In the genomic region with DNA sequence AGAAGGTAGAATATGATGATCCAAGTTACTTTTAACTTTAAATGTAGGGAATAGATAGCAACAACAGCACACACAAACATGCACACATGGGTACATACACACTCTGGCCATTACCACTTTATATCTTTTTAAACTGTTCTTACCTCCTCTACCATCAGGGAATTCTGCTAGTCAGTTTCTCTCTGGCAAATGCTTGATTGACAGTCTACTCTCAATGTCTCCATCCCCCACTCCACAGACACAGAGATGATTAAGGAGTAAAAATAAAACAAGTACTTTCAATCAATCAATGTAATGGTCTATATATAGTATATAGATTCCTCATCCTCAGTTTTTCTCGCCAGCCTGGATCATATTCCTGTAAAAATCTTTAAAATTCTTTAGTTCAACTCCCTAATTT, we compare ENCODE assay signal across 33 cellular contexts.
"Had no signal": no experiment of that assay in that cellular context is flagged by ENCODE, and none has a peak within 500 bp of the region (broad histone marks: within the 10 kb centered on the region; RNA-seq: fewer than 3 reads in every experiment).

No MANE protein-coding gene starts in this region.

- ATAC-seq: activated CD4-positive, alpha-beta T cell treated with anti-CD3 and anti-CD28 coated beads for 36 hours; activated naive CD4-positive, alpha-beta T cell treated with anti-CD3 and anti-CD28 coated beads, Interleukin-2, amount 50 U/mL, for 72 hours; activated T-cell treated with anti-CD3 and anti-CD28 coated beads, Interleukin-2, amount 50 U/mL, for 72 hours; esophagus mucosa; foreskin keratinocyte; gastrocnemius medialis; heart left ventricle; T-helper 17 cell had no signal

- H3K4me3 Mint-ChIP-seq: activated CD4-positive, alpha-beta memory T cell treated with anti-CD3 and anti-CD28 coated beads, Interleukin-2, amount 10 ng/mL, durations not matched to agents 7 days and 5 days; activated CD4-positive, alpha-beta T cell treated with anti-CD3 and anti-CD28 coated beads for 36 hours; activated CD4-positive, alpha-beta T cell treated with anti-CD3 and anti-CD28 coated beads, Interleukin-2, amount 10 ng/mL, durations not matched to agents 7 days and 5 days; activated naive CD4-positive, alpha-beta T cell treated with anti-CD3 and anti-CD28 coated beads, Interleukin-2, amount 10 ng/mL, durations not matched to agents 7 days and 5 days; activated naive CD8-positive, alpha-beta T cell treated with anti-CD3 and anti-CD28 coated beads, Interleukin-2, amount 10 ng/mL, durations not matched to agents 7 days and 5 days; activated T-cell treated with anti-CD3 and anti-CD28 coated beads, Interleukin-2, amount 50 U/mL, for 24 hours; activated T-cell treated with anti-CD3 and anti-CD28 coated beads, Interleukin-2, amount 50 U/mL, for 72 hours; brain; central memory CD8-positive, alpha-beta T cell; dendritic cell treated with granulocyte-macrophage colony-stimulating factor and Interleukin-4, amounts not matched to agents 40 ng/mL and 50 ng/mL, for 4 days; endodermal cell; T-helper 17 cell; T-helper 2 cell treated with Interferon-gamma antibody and Interleukin-4, amounts not matched to agents 5 μg/mL and 100 μg/mL, for 36 hours had no signal

- H3K36me3 Mint-ChIP-seq: activated naive CD4-positive, alpha-beta T cell treated with anti-CD3 and anti-CD28 coated beads, Interleukin-2, amount 50 U/mL, for 72 hours; activated naive CD8-positive, alpha-beta T cell treated with anti-CD3 and anti-CD28 coated beads, Interleukin-2, amount 10 ng/mL, durations not matched to agents 7 days and 5 days had no signal

- H3K27me3 ChIP-seq: ascending aorta, breast epithelium, dorsolateral prefrontal cortex, foreskin keratinocyte, gastrocnemius medialis, heart left ventricle had no signal

- H3K27me3 Mint-ChIP-seq: activated CD4-positive, alpha-beta memory T cell treated with anti-CD3 and anti-CD28 coated beads, Interleukin-2, amount 10 ng/mL, durations not matched to agents 7 days and 5 days; activated CD4-positive, alpha-beta T cell treated with anti-CD3 and anti-CD28 coated beads for 36 hours; activated CD4-positive, alpha-beta T cell treated with anti-CD3 and anti-CD28 coated beads, Interleukin-2, amount 10 ng/mL, durations not matched to agents 7 days and 5 days; activated naive CD4-positive, alpha-beta T cell treated with anti-CD3 and anti-CD28 coated beads, Interleukin-2, amount 10 ng/mL, durations not matched to agents 7 days and 5 days; activated naive CD8-positive, alpha-beta T cell treated with anti-CD3 and anti-CD28 coated beads, Interleukin-2, amount 10 ng/mL, durations not matched to agents 7 days and 5 days; activated T-cell treated with anti-CD3 and anti-CD28 coated beads, Interleukin-2, amount 50 U/mL, for 24 hours; brain; central memory CD8-positive, alpha-beta T cell; dendritic cell treated with granulocyte-macrophage colony-stimulating factor and Interleukin-4, amounts not matched to agents 40 ng/mL and 50 ng/mL, for 4 days; T-helper 17 cell had no signal

- H3K9me3 Mint-ChIP-seq: activated CD4-positive, alpha-beta memory T cell treated with anti-CD3 and anti-CD28 coated beads, Interleukin-2, amount 10 ng/mL, durations not matched to agents 7 days and 5 days; activated CD4-positive, alpha-beta T cell treated with anti-CD3 and anti-CD28 coated beads, Interleukin-2, amount 10 ng/mL, durations not matched to agents 7 days and 5 days; activated naive CD4-positive, alpha-beta T cell treated with anti-CD3 and anti-CD28 coated beads, Interleukin-2, amount 10 ng/mL, durations not matched to agents 7 days and 5 days; activated naive CD4-positive, alpha-beta T cell treated with anti-CD3 and anti-CD28 coated beads, Interleukin-2, amount 50 U/mL, for 72 hours; activated naive CD8-positive, alpha-beta T cell treated with anti-CD3 and anti-CD28 coated beads, Interleukin-2, amount 10 ng/mL, durations not matched to agents 7 days and 5 days; activated T-cell treated with anti-CD3 and anti-CD28 coated beads, Interleukin-2, amount 50 U/mL, for 24 hours; activated T-cell treated with anti-CD3 and anti-CD28 coated beads, Interleukin-2, amount 50 U/mL, for 72 hours; central memory CD8-positive, alpha-beta T cell; dendritic cell treated with granulocyte-macrophage colony-stimulating factor and Interleukin-4, amounts not matched to agents 40 ng/mL and 50 ng/mL, for 4 days; endodermal cell; T-helper 2 cell treated with Interferon-gamma antibody and Interleukin-4, amounts not matched to agents 5 μg/mL and 100 μg/mL, for 36 hours had no signal

- H3K4me1 ChIP-seq: ascending aorta, breast epithelium had no signal

- H3K27ac ChIP-seq: ascending aorta, breast epithelium, coronary artery, dorsolateral prefrontal cortex, foreskin keratinocyte, gastrocnemius medialis, heart left ventricle had no signal

- H3K4me3 ChIP-seq: ascending aorta, breast epithelium, coronary artery, dorsolateral prefrontal cortex, gastrocnemius medialis, heart left ventricle had no signal

- H3K27ac Mint-ChIP-seq: activated CD4-positive, alpha-beta memory T cell treated with anti-CD3 and anti-CD28 coated beads, Interleukin-2, amount 10 ng/mL, durations not matched to agents 7 days and 5 days; activated CD4-positive, alpha-beta T cell treated with anti-CD3 and anti-CD28 coated beads for 36 hours; activated CD4-positive, alpha-beta T cell treated with anti-CD3 and anti-CD28 coated beads, Interleukin-2, amount 10 ng/mL, durations not matched to agents 7 days and 5 days; activated naive CD4-positive, alpha-beta T cell treated with anti-CD3 and anti-CD28 coated beads, Interleukin-2, amount 10 ng/mL, durations not matched to agents 7 days and 5 days; activated naive CD4-positive, alpha-beta T cell treated with anti-CD3 and anti-CD28 coated beads, Interleukin-2, amount 50 U/mL, for 72 hours; activated naive CD8-positive, alpha-beta T cell treated with anti-CD3 and anti-CD28 coated beads, Interleukin-2, amount 10 ng/mL, durations not matched to agents 7 days and 5 days; activated T-cell treated with anti-CD3 and anti-CD28 coated beads, Interleukin-2, amount 50 U/mL, for 24 hours; activated T-cell treated with anti-CD3 and anti-CD28 coated beads, Interleukin-2, amount 50 U/mL, for 72 hours; brain; dendritic cell treated with granulocyte-macrophage colony-stimulating factor and Interleukin-4, amounts not matched to agents 40 ng/mL and 50 ng/mL, for 4 days; endodermal cell; T-helper 17 cell; T-helper 2 cell treated with Interferon-gamma antibody and Interleukin-4, amounts not matched to agents 5 μg/mL and 100 μg/mL, for 36 hours had no signal

- DNase-seq: activated CD4-positive, alpha-beta memory T cell treated with anti-CD3 and anti-CD28 coated beads, Interleukin-2, amount 10 ng/mL, durations not matched to agents 7 days and 5 days; activated CD4-positive, alpha-beta T cell treated with anti-CD3 and anti-CD28 coated beads for 36 hours; activated CD4-positive, alpha-beta T cell treated with anti-CD3 and anti-CD28 coated beads, Interleukin-2, amount 10 ng/mL, durations not matched to agents 7 days and 5 days; activated CD4-positive, alpha-beta T cell treated with anti-CD3 and anti-CD28 coated beads, Interleukin-2, amount 50 U/mL, for 4 hours; activated CD4-positive, CD25-positive, alpha-beta regulatory T cell; activated CD4-positive, CD25-positive, alpha-beta regulatory T cell treated with anti-CD3 and anti-CD28 coated beads, Interleukin-2, amount 50 U/mL, for 72 hours; activated CD8-positive, alpha-beta memory T cell treated with anti-CD3 and anti-CD28 coated beads, Interleukin-2, amount 50 U/mL, for 48 hours; activated gamma-delta T cell; activated naive CD4-positive, alpha-beta T cell; activated naive CD4-positive, alpha-beta T cell treated with anti-CD3 and anti-CD28 coated beads, Interleukin-2, amount 10 ng/mL, durations not matched to agents 7 days and 5 days; activated naive CD8-positive, alpha-beta T cell treated with anti-CD3 and anti-CD28 coated beads, Interleukin-2, amount 10 ng/mL, durations not matched to agents 7 days and 5 days; activated T-cell treated with anti-CD3 and anti-CD28 coated beads for 4 hours; activated T-cell treated with anti-CD3 and anti-CD28 coated beads, Interleukin-2, amount 50 U/mL, for 24 hours; activated T-cell treated with anti-CD3 and anti-CD28 coated beads, Interleukin-2, amount 50 U/mL, for 72 hours; dorsolateral prefrontal cortex; effector memory CD4-positive, alpha-beta T cell; endodermal cell; foreskin keratinocyte; gastrocnemius medialis; glutamatergic neuron; heart left ventricle; T-helper 1 cell; T-helper 17 cell; T1000 had no signal

- H3K36me3 ChIP-seq: ascending aorta, breast epithelium, gastrocnemius medialis had no signal

- H3K9me3 ChIP-seq: ascending aorta, breast epithelium, gastrocnemius medialis, heart left ventricle had no signal
